ENCODE assay signal across 1 cellular context in genomic region chr6:116268589-116269293, GRCh38.
TF ChIP-seq lines count a peak whose summit lies in the region.

No MANE protein-coding gene starts in this region.

TF ChIP-seq in A549, 52 proteins besides CTCF, POLR2A, EP300 and RAD21 (continued from another document):
- TF ChIP-seq HMGXB4 (CRISPR knock-in tag; IDR thresholded peaks at IDR 0.05; ENCODE audit: borderline replicate concordance), result no peak
